Comparison of ENCODE assay signal across 1 cellular context in the genomic region with DNA sequence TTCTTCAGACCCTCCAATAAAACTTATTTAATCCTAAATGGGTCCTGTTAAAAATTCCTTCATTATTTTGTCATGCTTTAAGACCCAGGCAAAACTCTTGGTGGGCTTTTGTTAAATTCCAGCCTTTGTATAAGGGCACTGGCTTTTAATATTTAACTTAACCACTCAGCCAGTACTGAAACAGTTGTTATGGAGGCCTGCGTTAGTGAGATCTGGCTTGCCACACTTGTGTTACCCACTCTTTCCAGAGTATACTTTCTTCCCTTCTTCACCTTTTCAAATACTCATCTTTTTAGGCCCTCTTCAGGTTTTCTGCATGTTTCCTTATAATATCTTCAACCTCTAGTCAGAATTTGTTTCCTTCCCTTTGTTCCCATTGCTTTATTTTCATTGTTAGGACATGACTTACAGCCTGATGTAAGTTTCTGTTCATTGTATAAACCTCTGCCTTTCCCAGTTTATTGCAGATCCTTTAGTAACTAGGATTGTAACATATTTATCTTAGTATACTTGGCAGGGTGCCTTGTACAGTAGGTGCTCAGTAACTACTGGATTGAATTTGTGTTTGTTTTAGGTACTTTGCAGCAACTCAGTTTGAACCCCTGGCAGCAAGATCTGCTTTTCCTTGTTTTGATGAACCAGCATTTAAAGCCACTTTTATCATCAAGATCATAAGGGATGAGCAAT.
A peak's percentile ranks its signal among the peaks of the same experiment; 100 is the strongest.
TF ChIP-seq lines count a peak whose summit lies in the region.

No MANE protein-coding gene starts in this region.

TF ChIP-seq in IMR-90, 13 proteins besides CTCF, POLR2A, EP300 and RAD21:
- TF ChIP-seq BHLHE40 (IDR thresholded peaks at IDR 0.05; ENCODE audit: low read depth, low read length) (no peak), MAFK (IDR thresholded peaks at IDR 0.05; ENCODE audit: low read depth, low read length) (peak; percentile 14; the same call in 1 of the 2 replicates)
